ENCODE assay signal across 8 cellular contexts in genomic region chr7:26199301-26200112, GRCh38. TPM values are rescaled to one million over a fixed set of nuclear protein-coding genes. Genes with fewer than 3 reads are reported as not detected.
DNase-seq lines count a peak whose midpoint lies in the region; ATAC-seq, FAIRE-seq and TF ChIP-seq lines count a peak whose summit lies in the region.

No MANE protein-coding gene starts in this region.

- no peaks in the 10 kb centered on the region for H3K27me3 ChIP-seq in heart right ventricle

- H3K36me3 ChIP-seq in heart right ventricle: peaks cover 0 to 44% (median 28%) of the 10 kb centered on the region in 9 donors
- H3K36me3 ChIP-seq in urinary bladder (ENCODE audit: insufficient read depth): peaks cover 7% of the 10 kb centered on the region

- H3K4me1 ChIP-seq in heart right ventricle (peaks cover 7 to 57% (median 54%) of the 10 kb centered on the region in 9 donors), urinary bladder (ENCODE audit: insufficient read depth) (no peaks in the 10 kb centered on the region)

- peak; percentile 30 for FAIRE-seq in H54 (lab: Jason Lieb, UNC)

- peak overlapping the region; percentile 100 for H3K27ac Mint-ChIP-seq in activated naive CD8-positive, alpha-beta T cell treated with anti-CD3 and anti-CD28 coated beads for 36 hours
- H3K27ac Mint-ChIP-seq in progenitor cell of endocrine pancreas: peak overlapping the region; percentile 100

- H3K4me3 ChIP-seq in heart right ventricle (peak overlapping the region; percentile 65 to 99 (median 83)), urinary bladder (ENCODE audit: low read depth, low read length) (peak overlapping the region; percentile 88)

- intact Hi-C loops in heart right ventricle (cut with DNase I): loop anchor here in 3 of 10 donors (5.0 to 10.0 kb wide), 5 partner anchors 42 to 305 kb away; partner anchors contain the start of gene NFE2L3 (in 1 of the 3)

- peak in 6 of 8 donors; percentile 17 to 58 (median 48) for ATAC-seq in heart right ventricle

- no peaks in the 10 kb centered on the region for H3K9me3 Mint-ChIP-seq in activated naive CD8-positive, alpha-beta T cell treated with anti-CD3 and anti-CD28 coated beads for 36 hours
- no peaks in the 10 kb centered on the region for H3K9me3 Mint-ChIP-seq in progenitor cell of endocrine pancreas (ENCODE audit: low read depth)

- peak overlapping the region; percentile 99 for H3K27ac ChIP-seq in 22Rv1
- H3K27ac ChIP-seq in heart right ventricle: peak overlapping the region; percentile 93 to 100 (median 99)
- peak overlapping the region; percentile 99 for H3K27ac ChIP-seq in urinary bladder (ENCODE audit: low read depth)

- H3K36me3 Mint-ChIP-seq in activated naive CD8-positive, alpha-beta T cell treated with anti-CD3 and anti-CD28 coated beads for 36 hours: peaks cover 78% of the 10 kb centered on the region
- H3K36me3 Mint-ChIP-seq in progenitor cell of endocrine pancreas (ENCODE audit: insufficient read depth): peaks cover 52% of the 10 kb centered on the region

- H3K4me3 Mint-ChIP-seq in activated naive CD8-positive, alpha-beta T cell treated with anti-CD3 and anti-CD28 coated beads for 36 hours: peak overlapping the region; percentile 100
- peak overlapping the region; percentile 100 for H3K4me3 Mint-ChIP-seq in progenitor cell of endocrine pancreas (ENCODE audit: low read depth)

- H3K4me1 Mint-ChIP-seq in activated naive CD8-positive, alpha-beta T cell treated with anti-CD3 and anti-CD28 coated beads for 36 hours: peaks cover 35% of the 10 kb centered on the region
- peaks cover 43% of the 10 kb centered on the region for H3K4me1 Mint-ChIP-seq in progenitor cell of endocrine pancreas (ENCODE audit: low read depth)

- no peak for DNase-seq in H54 (ENCODE audit: insufficient read length, low spot score)
- peak; percentile 91 for DNase-seq in SK-MEL-5 (ENCODE audit: low read depth, low spot score)
- peak; percentile 58 for DNase-seq in activated naive CD8-positive, alpha-beta T cell treated with anti-CD3 and anti-CD28 coated beads for 36 hours
- DNase-seq in heart right ventricle: peak; percentile 64 to 73
- peak; percentile 18 for DNase-seq in progenitor cell of endocrine pancreas (ENCODE audit: low spot score, unreplicated experiment)
- DNase-seq in LoVo (ENCODE audit: low spot score): no peak

- in situ Hi-C loops in SK-MEL-5 (cut with HindIII; ENCODE audit: low pct_unique_long_range_greater_than_20kb, low sequenced_read_pairs): loop anchor here (5.0 to 10.0 kb wide), 2 partner anchors 82 to 305 kb away; no protein-coding TSS in a partner anchor

- no peaks in the 10 kb centered on the region for H3K9me3 ChIP-seq in heart right ventricle

- no peak for TF ChIP-seq POLR2A in H54 (IDR thresholded peaks at IDR 0.05; ENCODE audit: low read depth, low read length)

- WGBS in heart right ventricle, 2 donors: 0% methylated on average over 37 of the region's 37 CpGs
- under 1% methylated on average over 37 of the region's 37 CpGs for WGBS in urinary bladder

- TF ChIP-seq CTCF in 22Rv1 (IDR thresholded peaks at IDR 0.05) (no peak), heart right ventricle (IDR thresholded peaks at IDR 0.05) (peak in 1 of 9 donors; percentile 10), progenitor cell of endocrine pancreas (IDR thresholded peaks at IDR 0.05; ENCODE audit: unreplicated experiment) (no peak)

- H3K27me3 Mint-ChIP-seq in activated naive CD8-positive, alpha-beta T cell treated with anti-CD3 and anti-CD28 coated beads for 36 hours: peaks cover 24% of the 10 kb centered on the region
- H3K27me3 Mint-ChIP-seq in progenitor cell of endocrine pancreas: no peaks in the 10 kb centered on the region

RNA-seq across cellular contexts. Expression of gene HNRNPA2B1, which starts 1.0 kb away (rescaled TPM):
- total RNA-seq in SK-MEL-5 (2014; rRNA removed; shearing (Covaris generic)): 201 and 235 TPM in 2 replicates
- 870 and 929 TPM in 2 replicates for polyA plus RNA-seq in SK-MEL-5 (2015; cell fraction: cytosol; rRNA removed)
- polyA plus RNA-seq in SK-MEL-5 (2015; cell fraction: nucleus; rRNA removed): 1,335 and 1,362 TPM in 2 replicates
- 100 to 1,000 TPM; 968 to 975 TPM for total RNA-seq in activated naive CD8-positive, alpha-beta T cell treated with anti-CD3 and anti-CD28 coated beads for 36 hours
- total RNA-seq in heart right ventricle: 100 to 1,000 TPM; 364 to 445 (median 398) TPM
- polyA plus RNA-seq in heart right ventricle: 100 to 1,000 TPM; 554 to 667 TPM
- 950 and 984 TPM in 2 replicates for total RNA-seq in progenitor cell of endocrine pancreas
- 186 TPM for total RNA-seq in urinary bladder
- 496 TPM for polyA plus RNA-seq in urinary bladder

RNA-seq across cellular contexts. Expression of gene CBX3, which starts 2.0 kb away (rescaled TPM):
- 484 and 490 TPM in 2 replicates for total RNA-seq in SK-MEL-5 (2014; rRNA removed; shearing (Covaris generic))
- polyA plus RNA-seq in SK-MEL-5 (2015; cell fraction: cytosol; rRNA removed): 329 and 389 TPM in 2 replicates
- 1,341 and 1,703 TPM in 2 replicates for polyA plus RNA-seq in SK-MEL-5 (2015; cell fraction: nucleus; rRNA removed)
- total RNA-seq in activated naive CD8-positive, alpha-beta T cell treated with anti-CD3 and anti-CD28 coated beads for 36 hours: 100 to 1,000 TPM; 366 to 370 TPM
- 10 to 100 TPM; 49.0 to 72.6 (median 58.6) TPM for total RNA-seq in heart right ventricle
- 10 to 100 TPM; 55.0 to 60.6 TPM for polyA plus RNA-seq in heart right ventricle
- total RNA-seq in progenitor cell of endocrine pancreas: 221 and 222 TPM in 2 replicates
- 134 TPM for total RNA-seq in urinary bladder
- 79.6 TPM for polyA plus RNA-seq in urinary bladder

RNA-seq across cellular contexts. Expression of gene NFE2L3, which starts 47.5 kb away (rescaled TPM):
- 8.2 and 9.3 TPM in 2 replicates for total RNA-seq in SK-MEL-5 (2014; rRNA removed; shearing (Covaris generic))
- 7.3 and 10.6 TPM in 2 replicates for polyA plus RNA-seq in SK-MEL-5 (2015; cell fraction: cytosol; rRNA removed)
- 2.0 and 3.8 TPM in 2 replicates for polyA plus RNA-seq in SK-MEL-5 (2015; cell fraction: nucleus; rRNA removed)
- 10 to 100 TPM; 35.2 to 35.3 TPM for total RNA-seq in activated naive CD8-positive, alpha-beta T cell treated with anti-CD3 and anti-CD28 coated beads for 36 hours
- total RNA-seq in heart right ventricle (1 to 10 TPM in 5 of 10 donors, under 1 TPM in 5; 0.32 to 4.1 (median 1.1) TPM), progenitor cell of endocrine pancreas (25.5 and 28.0 TPM in 2 replicates), urinary bladder (2.4 TPM)
- polyA plus RNA-seq in heart right ventricle (1 to 10 TPM in 1 of 2 donors, under 1 TPM in 1; 0.80 to 2.1 TPM), urinary bladder (2.7 TPM)

Comparison
In these comparisons a context has a peak if more than half of its experiments do, and no peak if none do; other contexts are left out.
1. DNase-seq: peak in SK-MEL-5 (single experiment), activated naive CD8-positive, alpha-beta T cell treated with anti-CD3 and anti-CD28 coated beads for 36 hours (single experiment), heart right ventricle (2 of 2) and progenitor cell of endocrine pancreas (single experiment); none in H54 (single experiment) and LoVo (single experiment).
2. Peak in every context shown above with its lines, with median percentiles within 50 percentile points of each other: H3K27ac ChIP-seq.